15 cellular contexts compared by ENCODE assay signal in genomic region chr4:146308951-146309350, GRCh38.
DNase-seq lines count a peak whose midpoint lies in the region; ATAC-seq and TF ChIP-seq lines count a peak whose summit lies in the region.
"Had no signal": no experiment of that assay in that cellular context is flagged by ENCODE, and none has a peak within 500 bp of the region (broad histone marks: within the 10 kb centered on the region; RNA-seq: fewer than 3 reads in every experiment).

No MANE protein-coding gene starts in this region.

- H3K9ac ChIP-seq in GM23248 = no peak overlapping the region

- H3K9me3 ChIP-seq in GM23248 (ENCODE audit: low read depth) = no peaks in the 10 kb centered on the region

- no peak overlapping the region for H2AFZ ChIP-seq in GM23248
- H2AFZ ChIP-seq: GM23338 had no signal

- H3K4me1 ChIP-seq in GM23248 (ENCODE audit: insufficient read depth) = peaks cover 9% of the 10 kb centered on the region

- H3K27ac ChIP-seq in GM23248 = no peak overlapping the region
- H3K27ac ChIP-seq: 22Rv1 had no signal

- DNase-seq in AG08395 (ENCODE audit: low spot score) (peak; percentile 7), GM23248 (peak; percentile 19), astrocyte of the spinal cord (ENCODE audit: low read depth, low spot score) (peak; percentile 18), fibroblast of villous mesenchyme (ENCODE audit: low read depth) (peak; percentile 4)
- DNase-seq: C1 segment of cervical spinal cord; CD4-positive, alpha-beta T cell; DMS79; EL; H7 had no signal

- no peaks in the 10 kb centered on the region for H3K27me3 ChIP-seq in GM23248 (replicated peaks; ENCODE audit: insufficient read depth)

- no peak for TF ChIP-seq CTCF in astrocyte of the spinal cord (IDR thresholded peaks at IDR 0.05; ENCODE audit: low read depth, low read length)
- no peak for TF ChIP-seq CTCF in fibroblast of villous mesenchyme (IDR thresholded peaks at IDR 0.05; ENCODE audit: insufficient read depth, low read depth, low read length)

- peak overlapping the region; percentile 29 for H3K4me2 ChIP-seq in GM23248 (ENCODE audit: unreplicated experiment)
- H3K4me2 ChIP-seq: GM23338 had no signal

- H4K20me1 ChIP-seq in GM23248 (ENCODE audit: insufficient read depth) = no peaks in the 10 kb centered on the region

- H3K36me3 ChIP-seq in GM23248 (ENCODE audit: low read depth) = no peaks in the 10 kb centered on the region

- WGBS in GM23248 (ENCODE audit: low coverage in 1 of 2, low lambda C conversion rate in 2 of 2, missing lambda C conversion rate in 2 of 2), 2 experiments = 40 to 42% methylated on average over 5 of the region's 5 CpGs

- no peaks in the 10 kb centered on the region for H3K79me2 ChIP-seq in GM23248 (ENCODE audit: insufficient read depth)

- no peak overlapping the region for H3K4me3 ChIP-seq in GM23248
- H3K4me3 ChIP-seq in astrocyte of the spinal cord (ENCODE audit: low read depth, low read length) = no peak overlapping the region
- no peak overlapping the region for H3K4me3 ChIP-seq in fibroblast of villous mesenchyme (ENCODE audit: low read depth, low read length)
- H3K4me3 ChIP-seq: GM23338 had no signal

- H3K9me2 ChIP-seq in GM23248 (ENCODE audit: insufficient read depth) = no peaks in the 10 kb centered on the region

- ATAC-seq in HG02588 (IDR thresholded peaks at IDR 0.05; ENCODE audit: unreplicated experiment) (no peak), HG03520 (IDR thresholded peaks at IDR 0.05; ENCODE audit: unreplicated experiment) (no peak), GM18498 (IDR thresholded peaks at IDR 0.05; ENCODE audit: unreplicated experiment) (no peak), HG02678 (IDR thresholded peaks at IDR 0.05; ENCODE audit: unreplicated experiment) (no peak)
- ATAC-seq: GM23338 had no signal

- in situ Hi-C loops in GM23248 (cut with MboI) = no loop called here
- in situ Hi-C loops in astrocyte of the spinal cord (cut with HindIII; ENCODE audit: low sequenced_read_pairs) = no loop called here

- H3F3A ChIP-seq in GM23248 (ENCODE audit: insufficient read depth) = no peaks in the 10 kb centered on the region; the same call in 1 of the 2 replicates
